Comparison of ENCODE assay signal across 19 cellular contexts in the genomic region with DNA sequence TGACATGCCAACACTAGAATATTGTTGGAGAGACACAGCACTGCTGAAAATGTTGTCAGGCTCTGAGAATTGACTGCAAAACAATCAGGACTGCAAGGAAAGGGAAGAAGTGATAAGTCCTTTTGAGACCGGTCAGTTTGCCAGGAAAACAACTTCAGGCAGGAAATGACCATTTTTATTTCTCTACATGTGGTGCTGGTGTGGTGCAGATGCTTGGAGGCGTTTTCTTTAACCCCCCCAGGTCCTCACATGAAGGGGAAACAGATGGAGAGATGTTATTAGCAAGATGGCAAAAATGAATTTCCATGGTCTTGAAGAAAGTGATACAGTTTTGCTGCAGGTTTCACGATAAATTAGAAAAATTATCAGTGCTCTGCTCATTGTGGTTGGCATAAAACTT. TPM values are rescaled to one million over a fixed set of nuclear protein-coding genes. Genes with fewer than 3 reads are reported as not detected.
A peak's percentile ranks its signal among the peaks of the same experiment; 100 is the strongest.
DNase-seq lines count a peak whose midpoint lies in the region; ATAC-seq and TF ChIP-seq lines count a peak whose summit lies in the region.
"Had no signal": no experiment of that assay in that cellular context is flagged by ENCODE, and none has a peak within 500 bp of the region (broad histone marks: within the 10 kb centered on the region; RNA-seq: fewer than 3 reads in every experiment).

No MANE protein-coding gene starts in this region.

- WGBS in suprapubic skin, result 52% methylated on average over 3 of the region's 3 CpGs

- H3K27me3 Mint-ChIP-seq in activated naive CD8-positive, alpha-beta T cell treated with anti-CD3 and anti-CD28 coated beads, Interleukin-2, amount 50 U/mL, for 24 hours, result no peaks in the 10 kb centered on the region
- no peaks in the 10 kb centered on the region for H3K27me3 Mint-ChIP-seq in activated naive CD8-positive, alpha-beta T cell treated with anti-CD3 and anti-CD28 coated beads for 36 hours

- H3K27me3 ChIP-seq in adipocyte (replicated peaks; ENCODE audit: control insufficient read depth, insufficient read depth, low read length), result no peaks in the 10 kb centered on the region
- no peaks in the 10 kb centered on the region for H3K27me3 ChIP-seq in left ventricle myocardium inferior (ENCODE audit: low read depth)
- no peaks in the 10 kb centered on the region for H3K27me3 ChIP-seq in suprapubic skin
- H3K27me3 ChIP-seq: Peyer's patch had no signal

- TF ChIP-seq CTCF in left ventricle myocardium inferior (IDR thresholded peaks at IDR 0.05; ENCODE audit: borderline replicate concordance) (no peak), suprapubic skin (IDR thresholded peaks at IDR 0.05) (no peak)

- no peak for DNase-seq in activated naive CD8-positive, alpha-beta T cell treated with anti-CD3 and anti-CD28 coated beads, Interleukin-2, amount 50 U/mL, for 24 hours
- DNase-seq in activated naive CD8-positive, alpha-beta T cell treated with anti-CD3 and anti-CD28 coated beads for 36 hours, result no peak
- DNase-seq in adipocyte (ENCODE audit: low read depth) (no peak), left ventricle myocardium inferior (no peak), suprapubic skin (ENCODE audit: low spot score in 2 of 2) (no peak), left colon (no peak), NCI-H2171 (lab: John Stamatoyannopoulos, UW) (no peak)
- DNase-seq in activated effector memory CD4-positive, alpha-beta T cell treated with anti-CD3 and anti-CD28 coated beads, Interleukin-2, amount 50 U/mL, for 16 hours, result no peak
- DNase-seq: activated CD8-positive, alpha-beta T cell treated with anti-CD3 and anti-CD28 coated beads, Interleukin-2, amount 10 ng/mL, durations not matched to agents 7 days and 5 days; anterior cingulate cortex; cortex of kidney; NCI-H1105 treated with DMSO at 0.1 percent for 48 hours; Peyer's patch; small intestine; SW 1271 had no signal

- H3K27ac Mint-ChIP-seq in activated naive CD8-positive, alpha-beta T cell treated with anti-CD3 and anti-CD28 coated beads, Interleukin-2, amount 50 U/mL, for 24 hours, result peak overlapping the region; percentile 29
- no peak overlapping the region for H3K27ac Mint-ChIP-seq in activated naive CD8-positive, alpha-beta T cell treated with anti-CD3 and anti-CD28 coated beads for 36 hours
- H3K27ac Mint-ChIP-seq: activated CD8-positive, alpha-beta T cell treated with anti-CD3 and anti-CD28 coated beads, Interleukin-2, amount 10 ng/mL, durations not matched to agents 7 days and 5 days; activated T-helper 2 cell treated with anti-CD3 and anti-CD28 coated beads, Interferon-gamma antibody, Interleukin-2, Interleukin-4, amounts not matched to agents 10 μg/mL and 5 μg/mL and 100 μg/mL, durations not matched to agents 14 hours and 24 hours and 36 hours; stimulated activated effector memory CD8-positive, alpha-beta T cell treated with anti-CD3 and anti-CD28 coated beads, Interleukin-12 subunit alpha, Interleukin-12 subunit beta, amount 100 ng/mL, for 72 hours had no signal

- no peaks in the 10 kb centered on the region for H3K9me3 ChIP-seq in adipocyte (ENCODE audit: control insufficient read depth, low read length)
- no peaks in the 10 kb centered on the region for H3K9me3 ChIP-seq in left ventricle myocardium inferior (replicated peaks)
- H3K9me3 ChIP-seq in suprapubic skin, result no peaks in the 10 kb centered on the region
- H3K9me3 ChIP-seq: Peyer's patch had no signal

- no peak for ATAC-seq in activated naive CD8-positive, alpha-beta T cell treated with anti-CD3 and anti-CD28 coated beads, Interleukin-2, amount 50 U/mL, for 24 hours
- ATAC-seq in left colon, result no peak
- ATAC-seq: activated CD8-positive, alpha-beta T cell treated with anti-CD3 and anti-CD28 coated beads, Interleukin-2, amount 10 ng/mL, durations not matched to agents 7 days and 5 days; stimulated activated effector memory CD8-positive, alpha-beta T cell treated with anti-CD3 and anti-CD28 coated beads, Interleukin-12 subunit alpha, Interleukin-12 subunit beta, amount 100 ng/mL, for 72 hours had no signal

- H3K9me3 Mint-ChIP-seq in activated naive CD8-positive, alpha-beta T cell treated with anti-CD3 and anti-CD28 coated beads, Interleukin-2, amount 50 U/mL, for 24 hours, result no peaks in the 10 kb centered on the region
- no peaks in the 10 kb centered on the region for H3K9me3 Mint-ChIP-seq in activated naive CD8-positive, alpha-beta T cell treated with anti-CD3 and anti-CD28 coated beads for 36 hours
- H3K9me3 Mint-ChIP-seq: activated T-helper 2 cell treated with anti-CD3 and anti-CD28 coated beads, Interferon-gamma antibody, Interleukin-2, Interleukin-4, amounts not matched to agents 10 μg/mL and 5 μg/mL and 100 μg/mL, durations not matched to agents 14 hours and 24 hours and 36 hours; stimulated activated effector memory CD8-positive, alpha-beta T cell treated with anti-CD3 and anti-CD28 coated beads, Interleukin-12 subunit alpha, Interleukin-12 subunit beta, amount 100 ng/mL, for 72 hours had no signal

- peaks cover 41% of the 10 kb centered on the region for H3K4me1 ChIP-seq in adipocyte (ENCODE audit: control insufficient read depth, insufficient read depth, low read length)
- peaks cover 79% of the 10 kb centered on the region for H3K4me1 ChIP-seq in left ventricle myocardium inferior
- peaks cover 62% of the 10 kb centered on the region for H3K4me1 ChIP-seq in suprapubic skin

- H3K4me1 Mint-ChIP-seq in activated naive CD8-positive, alpha-beta T cell treated with anti-CD3 and anti-CD28 coated beads, Interleukin-2, amount 50 U/mL, for 24 hours, result peaks cover 56% of the 10 kb centered on the region
- H3K4me1 Mint-ChIP-seq in activated naive CD8-positive, alpha-beta T cell treated with anti-CD3 and anti-CD28 coated beads for 36 hours, result peaks cover 57% of the 10 kb centered on the region

- H3K36me3 ChIP-seq in adipocyte (ENCODE audit: control insufficient read depth, insufficient read depth, low read length, severe bottlenecking) (peaks cover 13% of the 10 kb centered on the region), left ventricle myocardium inferior (no peaks in the 10 kb centered on the region), suprapubic skin (no peaks in the 10 kb centered on the region)
- H3K36me3 ChIP-seq: Peyer's patch had no signal

- TF ChIP-seq EP300 in suprapubic skin (IDR thresholded peaks at IDR 0.05), result no peak

- H3K4me3 ChIP-seq in adipocyte (ENCODE audit: low read length) (no peak overlapping the region), left ventricle myocardium inferior (peak overlapping the region; percentile 3), suprapubic skin (no peak overlapping the region)
- H3K4me3 ChIP-seq: Peyer's patch had no signal

- intact Hi-C loops in left ventricle myocardium inferior (cut with micrococcal nuclease) (no loop called here), left colon (cut with DNase I, micrococcal nuclease) (no loop called here)

- no peak overlapping the region for H3K4me3 Mint-ChIP-seq in activated naive CD8-positive, alpha-beta T cell treated with anti-CD3 and anti-CD28 coated beads, Interleukin-2, amount 50 U/mL, for 24 hours
- no peak overlapping the region for H3K4me3 Mint-ChIP-seq in activated naive CD8-positive, alpha-beta T cell treated with anti-CD3 and anti-CD28 coated beads for 36 hours
- H3K4me3 Mint-ChIP-seq: activated CD8-positive, alpha-beta T cell treated with anti-CD3 and anti-CD28 coated beads, Interleukin-2, amount 10 ng/mL, durations not matched to agents 7 days and 5 days; stimulated activated effector memory CD8-positive, alpha-beta T cell treated with anti-CD3 and anti-CD28 coated beads, Interleukin-12 subunit alpha, Interleukin-12 subunit beta, amount 100 ng/mL, for 72 hours had no signal

- H3K36me3 Mint-ChIP-seq in activated naive CD8-positive, alpha-beta T cell treated with anti-CD3 and anti-CD28 coated beads, Interleukin-2, amount 50 U/mL, for 24 hours (ENCODE audit: low read depth), result no peaks in the 10 kb centered on the region
- peaks cover 5% of the 10 kb centered on the region for H3K36me3 Mint-ChIP-seq in activated naive CD8-positive, alpha-beta T cell treated with anti-CD3 and anti-CD28 coated beads for 36 hours

- TF ChIP-seq POLR2A in suprapubic skin (IDR thresholded peaks at IDR 0.05), result no peak

- H3K27ac ChIP-seq in left ventricle myocardium inferior (replicated peaks), result peak overlapping the region; percentile 54
- peak overlapping the region; percentile 6 for H3K27ac ChIP-seq in suprapubic skin
- H3K27ac ChIP-seq: KMS-11, VCaP had no signal

- peak overlapping the region; percentile 16 for H3K9ac ChIP-seq in adipocyte (ENCODE audit: low read length)
- H3K9ac ChIP-seq: KMS-11 had no signal

RNA-seq across cellular contexts. Expression of gene AP2A2, which starts 5.7 kb away (rescaled TPM):
- total RNA-seq in activated naive CD8-positive, alpha-beta T cell treated with anti-CD3 and anti-CD28 coated beads for 36 hours, result 10 to 100 TPM; 26.3 to 30.3 TPM
- total RNA-seq in left ventricle myocardium inferior (41.4 TPM), suprapubic skin (100 to 1,000 TPM in 2 of 4 donors, 10 to 100 TPM in 2; 45.4 to 107 (median 76.8) TPM), left colon (10 to 100 TPM; 61.6 to 68.8 TPM)

RNA-seq across cellular contexts. Expression of gene CHID1, which starts 20.8 kb away (rescaled TPM):
- 10 to 100 TPM; 73.1 to 81.6 TPM for total RNA-seq in activated naive CD8-positive, alpha-beta T cell treated with anti-CD3 and anti-CD28 coated beads for 36 hours
- 54.2 TPM for total RNA-seq in left ventricle myocardium inferior
- total RNA-seq in suprapubic skin, result 100 to 1,000 TPM in 1 of 4 donors, 10 to 100 TPM in 3; 46.5 to 111 (median 66.2) TPM
- total RNA-seq in left colon, result 10 to 100 TPM; 52.0 to 54.2 TPM
